ENCODE assay signal across 30 cellular contexts in the genomic region with DNA sequence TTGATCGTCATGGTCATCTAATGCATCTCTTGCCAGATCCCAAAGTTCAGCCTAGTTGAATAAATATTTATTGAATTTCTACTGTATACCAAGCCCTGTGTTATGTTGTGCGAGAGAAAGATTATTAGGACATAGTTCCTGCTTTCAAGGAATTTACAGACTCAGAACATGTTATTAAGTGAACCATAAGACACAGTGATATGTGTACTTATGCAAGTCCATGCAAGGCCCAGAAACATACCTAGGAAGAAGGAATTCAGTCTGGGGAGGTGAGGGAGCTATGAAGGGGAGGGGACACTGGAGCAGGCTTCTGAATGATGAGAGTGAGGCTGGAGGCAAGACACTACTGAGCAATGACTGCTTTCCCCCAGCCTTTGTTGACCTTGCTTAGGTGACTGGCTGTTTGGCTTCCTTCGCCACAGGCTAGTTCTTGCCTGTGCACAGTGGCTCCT.
A peak's percentile ranks its signal among the peaks of the same experiment; 100 is the strongest.
DNase-seq lines count a peak whose midpoint lies in the region; ATAC-seq and TF ChIP-seq lines count a peak whose summit lies in the region.
"Had no signal": no experiment of that assay in that cellular context is flagged by ENCODE, and none has a peak within 500 bp of the region (broad histone marks: within the 10 kb centered on the region; RNA-seq: fewer than 3 reads in every experiment).

No MANE protein-coding gene starts in this region.

- H3K4me1 ChIP-seq in IMR-90 (ENCODE audit: control insufficient read depth, insufficient read depth, low read length) (peaks cover 12% of the 10 kb centered on the region), liver (ENCODE audit: control insufficient read depth in 4 of 4, insufficient read depth in 4 of 4, low read length in 3 of 4) (peaks cover 18 to 47% (median 31%) of the 10 kb centered on the region in 4 donors), smooth muscle cell (ENCODE audit: low read depth) (peaks cover 11% of the 10 kb centered on the region)
- H3K4me1 ChIP-seq: lower lobe of right lung, parathyroid adenoma had no signal

- no TSS peak for BruUV-seq in IMR-90 (replicated peaks; lab: Mats Ljungman, UMichigan)

- TF ChIP-seq CTCF in IMR-90 (conservative IDR thresholded peaks at IDR 0.05; ENCODE audit: low read depth, low read length) (no peak), liver (IDR thresholded peaks at IDR 0.05; ENCODE audit: low read depth, low read length, missing input control) (no peak), smooth muscle cell (IDR thresholded peaks at IDR 0.05; ENCODE audit: borderline replicate concordance, insufficient read depth, poor library complexity, severe bottlenecking) (no peak)

- no peak overlapping the region for H3K27ac Mint-ChIP-seq in activated naive CD8-positive, alpha-beta T cell treated with anti-CD3 and anti-CD28 coated beads for 36 hours
- H3K27ac Mint-ChIP-seq: activated CD4-positive, alpha-beta memory T cell treated with anti-CD3 and anti-CD28 coated beads for 36 hours; B cell had no signal

- POLR2A ChIA-PET in IMR-90 (lab: Charles Lee; ENCODE audit: unreplicated experiment): no interaction called here

- DNase-seq in IMR-90 (no peak), epithelial cell of prostate (ENCODE audit: low read depth, low spot score) (peak; percentile 98), smooth muscle cell (lab: John Stamatoyannopoulos, UW; ENCODE audit: unreplicated experiment) (no peak), cerebellar cortex (ENCODE audit: low spot score) (no peak), KBM-7 (no peak)
- DNase-seq in activated naive CD8-positive, alpha-beta T cell treated with anti-CD3 and anti-CD28 coated beads for 36 hours: no peak
- DNase-seq: ACHN; activated CD4-positive, alpha-beta memory T cell treated with anti-CD3 and anti-CD28 coated beads for 36 hours; activated CD8-positive, alpha-beta memory T cell treated with anti-CD3 and anti-CD28 coated beads, Interleukin-2, amount 50 U/mL, for 4 hours; activated naive CD4-positive, alpha-beta T cell; CD4-positive, alpha-beta memory T cell; dorsolateral prefrontal cortex; EL; Kasumi-1; lower lobe of right lung; MV-4-11; NCI-H1436 treated with DMSO at 0.1 percent for 48 hours; NCI-H2081 treated with DMSO at 0.1 percent for 48 hours; NCI-H2227 treated with DMSO at 0.1 percent for 48 hours; NCI-H526 treated with DMSO at 0.1 percent for 48 hours; right cardiac atrium; SHP77; stimulated activated CD4-positive, alpha-beta T cell treated with anti-CD3 and anti-CD28 coated beads, Interleukin-2, amount 100 ng/mL, for 48 hours; stomach; T-helper 2 cell had no signal

- H2AFZ ChIP-seq in IMR-90 (replicated peaks; ENCODE audit: low read length, poor library complexity): peak overlapping the region; percentile 27
- no peak overlapping the region for H2AFZ ChIP-seq in smooth muscle cell (ENCODE audit: low read depth)
- H2AFZ ChIP-seq: parathyroid adenoma had no signal

- H4K5ac ChIP-seq in IMR-90 (ENCODE audit: low read depth, low read length): no peak overlapping the region

- intact Hi-C loops in IMR-90 (cut with micrococcal nuclease): no loop called here

- H3K9ac ChIP-seq in IMR-90 (ENCODE audit: low read depth, low read length) (no peak overlapping the region), liver (ENCODE audit: low read depth in 1 of 2, low read length in 2 of 2) (no peak overlapping the region), smooth muscle cell (ENCODE audit: low read depth) (no peak overlapping the region)
- H3K9ac ChIP-seq: parathyroid adenoma had no signal

- no peak overlapping the region for H2BK120ac ChIP-seq in IMR-90 (ENCODE audit: low read depth, low read length)

- H3K4me2 ChIP-seq in IMR-90 (ENCODE audit: low read depth, low read length): no peak overlapping the region
- H3K4me2 ChIP-seq in smooth muscle cell: peak overlapping the region; percentile 15

- no peak overlapping the region for H3K4me3 Mint-ChIP-seq in activated naive CD8-positive, alpha-beta T cell treated with anti-CD3 and anti-CD28 coated beads for 36 hours
- H3K4me3 Mint-ChIP-seq: activated CD4-positive, alpha-beta memory T cell treated with anti-CD3 and anti-CD28 coated beads for 36 hours; B cell; CD4-positive, alpha-beta memory T cell had no signal

- H3K27ac ChIP-seq in IMR-90 (ENCODE audit: insufficient read depth, low read length) (no peak overlapping the region), epithelial cell of prostate (peak overlapping the region; percentile 94), liver (ENCODE audit: low read depth in 1 of 2, low read length in 2 of 2) (peak overlapping the region; percentile 53 to 57), smooth muscle cell (ENCODE audit: low read depth) (peak overlapping the region; percentile 65)
- H3K27ac ChIP-seq: dorsolateral prefrontal cortex, lower lobe of right lung, parathyroid adenoma, stomach had no signal

- H3K36me3 ChIP-seq in IMR-90 (ENCODE audit: control insufficient read depth, insufficient read depth, low read length) (no peaks in the 10 kb centered on the region), liver (ENCODE audit: control insufficient read depth in 4 of 4, insufficient read depth in 3 of 4, low read depth in 1 of 4, low read length in 3 of 4) (no peaks in the 10 kb centered on the region), smooth muscle cell (ENCODE audit: low read depth) (no peaks in the 10 kb centered on the region)
- H3K36me3 ChIP-seq: lower lobe of right lung, stomach had no signal

- H2BK5ac ChIP-seq in IMR-90 (ENCODE audit: low read depth, low read length, poor library complexity, severe bottlenecking): no peak overlapping the region

- no peak overlapping the region for H4K8ac ChIP-seq in IMR-90 (ENCODE audit: low read depth in 2 of 2, low read length in 2 of 2)

- peaks cover 28% of the 10 kb centered on the region for H3F3A ChIP-seq in smooth muscle cell (ENCODE audit: low read depth)

- H3K9me3 ChIP-seq in IMR-90 (ENCODE audit: control insufficient read depth, insufficient read depth, low read length) (no peaks in the 10 kb centered on the region), liver (ENCODE audit: control insufficient read depth in 4 of 4, low read length in 3 of 4) (no peaks in the 10 kb centered on the region), smooth muscle cell (replicated peaks; ENCODE audit: low read depth) (no peaks in the 10 kb centered on the region)
- H3K9me3 ChIP-seq: lower lobe of right lung, stomach had no signal

- in situ Hi-C loops in IMR-90 (cut with MboI; ENCODE audit: low sequenced_read_pairs) (no loop called here), KBM-7 (cut with MboI; ENCODE audit: low pct_unique_long_range_greater_than_20kb, low sequenced_read_pairs) (no loop called here)

- H3K23ac ChIP-seq in IMR-90 (ENCODE audit: low read depth, low read length): no peak overlapping the region

- H3K27me3 ChIP-seq in IMR-90 (ENCODE audit: control insufficient read depth, insufficient read depth, low read length) (peaks cover 11% of the 10 kb centered on the region), liver (ENCODE audit: control insufficient read depth in 4 of 4, insufficient read depth in 4 of 4, low read length in 3 of 4) (no peaks in the 10 kb centered on the region), smooth muscle cell (ENCODE audit: low read depth) (no peaks in the 10 kb centered on the region)
- H3K27me3 ChIP-seq: stomach had no signal

- no peaks in the 10 kb centered on the region for H3K9me1 ChIP-seq in IMR-90 (ENCODE audit: insufficient read depth, low read length)

- no peak overlapping the region for H3K18ac ChIP-seq in IMR-90 (ENCODE audit: low read depth, low read length)

- no peak overlapping the region for H3K14ac ChIP-seq in IMR-90 (replicated peaks; ENCODE audit: low read depth, low read length)

- H3K4ac ChIP-seq in IMR-90 (ENCODE audit: low read depth, low read length): no peak overlapping the region

- TF ChIP-seq RAD21 in IMR-90 (IDR thresholded peaks at IDR 0.05; ENCODE audit: low read length) (no peak), liver (IDR thresholded peaks at IDR 0.05) (no peak)

- CTCF ChIA-PET in IMR-90 (lab: Yijun Ruan, JAX): no interaction called here

- WGBS in IMR-90 (ENCODE audit: extremely low coverage in 2 of 2, insufficient read length in 1 of 2), 2 experiments: 80% methylated on average over 1 of the region's 3 CpGs; no CpG with 5 or more reads in 1 of the 2 experiments
- WGBS in liver: 40% methylated on average over 3 of the region's 3 CpGs
- 63% methylated on average over 3 of the region's 3 CpGs for WGBS in smooth muscle cell (ENCODE audit: low lambda C conversion rate)

- H3K4me3 ChIP-seq in IMR-90 (ENCODE audit: insufficient read depth, low read depth, low read length) (no peak overlapping the region), liver (ENCODE audit: low read depth in 1 of 3, low read length in 3 of 3) (no peak overlapping the region), smooth muscle cell (no peak overlapping the region)
- H3K4me3 ChIP-seq: dorsolateral prefrontal cortex, GM12878, lower lobe of right lung, stomach had no signal

- no peaks in the 10 kb centered on the region for H3K79me2 ChIP-seq in smooth muscle cell (ENCODE audit: low read depth)
- H3K79me2 ChIP-seq: parathyroid adenoma had no signal

- H3K27me3 Mint-ChIP-seq in activated naive CD8-positive, alpha-beta T cell treated with anti-CD3 and anti-CD28 coated beads for 36 hours: no peaks in the 10 kb centered on the region

- no peak overlapping the region for H2BK15ac ChIP-seq in IMR-90 (ENCODE audit: low read depth, low read length)

- dilution Hi-C loops in IMR-90 (cut with HindIII; ENCODE audit: low sequenced_read_pairs, unreplicated experiment): no loop called here

- H3K56ac ChIP-seq in IMR-90 (ENCODE audit: extremely low read depth, insufficient read depth, low read length): no peak overlapping the region

- no peak overlapping the region for H2BK20ac ChIP-seq in IMR-90 (ENCODE audit: low read depth, low read length)

- H3K36me3 Mint-ChIP-seq in activated naive CD8-positive, alpha-beta T cell treated with anti-CD3 and anti-CD28 coated beads for 36 hours: no peaks in the 10 kb centered on the region
- H3K36me3 Mint-ChIP-seq: activated CD4-positive, alpha-beta memory T cell treated with anti-CD3 and anti-CD28 coated beads for 36 hours; CD4-positive, alpha-beta memory T cell had no signal

- H4K91ac ChIP-seq in IMR-90 (ENCODE audit: insufficient read depth, low read depth, low read length): no peak overlapping the region

- no peaks in the 10 kb centered on the region for H4K20me1 ChIP-seq in IMR-90 (ENCODE audit: insufficient read depth, low read length)
- no peaks in the 10 kb centered on the region for H4K20me1 ChIP-seq in smooth muscle cell (ENCODE audit: low read depth)

- H2AK9ac ChIP-seq in IMR-90 (replicated peaks; ENCODE audit: low read depth, low read length, poor library complexity): no peak overlapping the region

- H3K79me1 ChIP-seq in IMR-90 (ENCODE audit: low read depth in 1 of 2, low read length in 2 of 2): no peaks in the 10 kb centered on the region

- no peaks in the 10 kb centered on the region for H3K4me1 Mint-ChIP-seq in activated naive CD8-positive, alpha-beta T cell treated with anti-CD3 and anti-CD28 coated beads for 36 hours
- H3K4me1 Mint-ChIP-seq: B cell; CD4-positive, alpha-beta memory T cell had no signal

- H3K9me3 Mint-ChIP-seq in activated naive CD8-positive, alpha-beta T cell treated with anti-CD3 and anti-CD28 coated beads for 36 hours: no peaks in the 10 kb centered on the region
- H3K9me3 Mint-ChIP-seq: activated CD4-positive, alpha-beta memory T cell treated with anti-CD3 and anti-CD28 coated beads for 36 hours; CD4-positive, alpha-beta memory T cell had no signal

- no peak overlapping the region for H2AK5ac ChIP-seq in IMR-90 (ENCODE audit: low read depth, low read length)

- TF ChIP-seq POLR2A in IMR-90 (IDR thresholded peaks at IDR 0.05; ENCODE audit: low read depth, low read length): no peak

- no peak for ATAC-seq in IMR-90 (ENCODE audit: low read depth)
- ATAC-seq: activated CD4-positive, CD25-positive, alpha-beta regulatory T cell treated with anti-CD3 and anti-CD28 coated beads, Interleukin-2, amount 50 U/mL, for 24 hours; GM12878; lower lobe of right lung; right cardiac atrium had no signal
